Comparison of ENCODE assay signal across 8 cellular contexts in genomic region chr1:117656202-117656641, GRCh38. TPM values are rescaled to one million over a fixed set of nuclear protein-coding genes. Genes with fewer than 3 reads are reported as not detected.
DNase-seq lines count a peak whose midpoint lies in the region; ATAC-seq and TF ChIP-seq lines count a peak whose summit lies in the region.

No MANE protein-coding gene starts in this region.

- no peak for TF ChIP-seq EP300 in SK-N-SH (IDR thresholded peaks at IDR 0.05; ENCODE audit: borderline replicate concordance in 1 of 2, low read depth in 1 of 2, low read length in 1 of 2)

- H3K36me3 ChIP-seq in SK-N-SH (replicated peaks in 1 of 2; ENCODE audit: control insufficient read depth in 1 of 2, insufficient read depth in 2 of 2, low read length in 1 of 2): no peaks in the 10 kb centered on the region

- intact Hi-C loops in activated B cell treated with CpG ODN at 0.5 μM for 24 hours (cut with micrococcal nuclease): no loop called here

- DNase-seq in GM10248 (ENCODE audit: extremely low spot score) (peak; percentile 57), activated B cell treated with CpG ODN at 0.5 μM for 24 hours (peak; percentile 41), SK-N-SH (no peak), iPS-NIHi11 (ENCODE audit: low spot score) (no peak), DMS79 (lab: John Stamatoyannopoulos, UW) (no peak)
- peak; percentile 54 for DNase-seq in effector CD8-positive, alpha-beta T cell (lab: John Stamatoyannopoulos, UW)
- peak; percentile 34 to 63 for DNase-seq in stimulated activated CD8-positive, alpha-beta memory T cell treated with anti-CD3 and anti-CD28 coated beads, Interleukin-4, amount 100 ng/mL, for 4 hours (ENCODE audit: low read depth in 2 of 2, low spot score in 1 of 2)

- peak overlapping the region; percentile 29 for H3K4me3 Mint-ChIP-seq in activated B cell treated with CpG ODN at 0.5 μM for 24 hours

- H3K27me3 ChIP-seq in SK-N-SH (ENCODE audit: insufficient read depth): no peaks in the 10 kb centered on the region

- POLR2A ChIA-PET in GM10248 (lab: Yijun Ruan, JAX) (no interaction called here), activated B cell treated with CpG ODN at 0.5 μM for 24 hours (lab: Charles Lee) (interaction anchor here (0.6 to 38.9 kb wide), 6 partner anchors 8 to 65 kb away, joined by 4 to 1269 read pairs (median 24); partner anchors contain the start of gene TENT5C), SK-N-SH (lab: Yijun Ruan, JAX) (no interaction called here)

- CTCF ChIA-PET in GM10248 (lab: Yijun Ruan, JAX) (interaction anchor here (0.8 to 5.5 kb wide), 10 partner anchors 10 to 144 kb away, joined by 3 to 31 read pairs (median 4); no protein-coding TSS in a partner anchor), activated B cell treated with CpG ODN at 0.5 μM for 24 hours (lab: Charles Lee) (interaction anchor here (1.0 to 4.3 kb wide), 8 partner anchors 9 to 120 kb away, joined by 3 to 25 read pairs (median 6); no protein-coding TSS in a partner anchor), SK-N-SH (lab: Yijun Ruan, JAX) (interaction anchor here (1.7 kb wide), 1 partner anchor 98 kb away, joined by 6 read pairs; no protein-coding TSS in a partner anchor)

- no peak overlapping the region; the same call in 1 of the 2 replicates for H3K4me2 ChIP-seq in SK-N-SH

- H3K4me1 Mint-ChIP-seq in activated B cell treated with CpG ODN at 0.5 μM for 24 hours: peaks cover 97% of the 10 kb centered on the region

- H3K79me2 ChIP-seq in SK-N-SH (ENCODE audit: insufficient read depth): no peaks in the 10 kb centered on the region

- ATAC-seq in HG02798 (IDR thresholded peaks at IDR 0.05; ENCODE audit: poor library complexity, unreplicated experiment) (peak; percentile 54), activated B cell treated with CpG ODN at 0.5 μM for 24 hours (ENCODE audit: low read depth) (peak; percentile 38)

- TF ChIP-seq CTCF in GM10248 (IDR thresholded peaks at IDR 0.05; ENCODE audit: control extremely low read depth, extremely low read depth, low read depth, missing control alignments) (no peak), activated B cell treated with CpG ODN at 0.5 μM for 24 hours (IDR thresholded peaks at IDR 0.05) (no peak), SK-N-SH (IDR thresholded peaks at IDR 0.05) (no peak)

- H3K36me3 Mint-ChIP-seq in activated B cell treated with CpG ODN at 0.5 μM for 24 hours (ENCODE audit: low read depth): no peaks in the 10 kb centered on the region

- TF ChIP-seq RAD21 in SK-N-SH (IDR thresholded peaks at IDR 0.05; ENCODE audit: low read length): no peak

- H3K9me3 ChIP-seq in SK-N-SH: no peaks in the 10 kb centered on the region

- H3K9me2 ChIP-seq in SK-N-SH: no peaks in the 10 kb centered on the region

- H3K9me3 Mint-ChIP-seq in activated B cell treated with CpG ODN at 0.5 μM for 24 hours: no peaks in the 10 kb centered on the region

- H3K9ac ChIP-seq in SK-N-SH: no peak overlapping the region

- H3K27ac ChIP-seq in SK-N-SH (ENCODE audit: low read depth in 2 of 2, low read length in 1 of 2): no peak overlapping the region

- no peaks in the 10 kb centered on the region for H3K27me3 Mint-ChIP-seq in activated B cell treated with CpG ODN at 0.5 μM for 24 hours

- H3F3A ChIP-seq in SK-N-SH (replicated peaks; ENCODE audit: insufficient read depth): no peaks in the 10 kb centered on the region

- no peak overlapping the region for H3K4me3 ChIP-seq in SK-N-SH (ENCODE audit: low read depth in 2 of 2, low read length in 1 of 2)

- WGBS in SK-N-SH (ENCODE audit: low lambda C conversion rate): 84% methylated on average over 9 of the region's 10 CpGs

- H2AFZ ChIP-seq in SK-N-SH (ENCODE audit: low read depth): no peak overlapping the region

- no peaks in the 10 kb centered on the region for H4K20me1 ChIP-seq in SK-N-SH (ENCODE audit: insufficient read depth)

- peak overlapping the region; percentile 93 for H3K27ac Mint-ChIP-seq in activated B cell treated with CpG ODN at 0.5 μM for 24 hours

- H3K4me1 ChIP-seq in SK-N-SH (ENCODE audit: control insufficient read depth in 1 of 2, insufficient read depth in 2 of 2, low read depth in 1 of 2, low read length in 1 of 2): peaks cover 8 to 11% of the 10 kb centered on the region in 2 experiments; a peak in 2 of 4 replicates

TF ChIP-seq in SK-N-SH, 30 proteins besides CTCF, POLR2A, EP300 and RAD21:
- no peak for TF ChIP-seq MAX (IDR thresholded peaks at IDR 0.05; ENCODE audit: low read depth)
- no peak for TF ChIP-seq NFIC (IDR thresholded peaks at IDR 0.05; ENCODE audit: borderline replicate concordance)
- TF ChIP-seq TEAD4 (IDR thresholded peaks at IDR 0.05; ENCODE audit: borderline replicate concordance, insufficient read depth): no peak
- TF ChIP-seq RCOR1 (IDR thresholded peaks at IDR 0.05; ENCODE audit: low read length): no peak

RNA-seq across cellular contexts. Expression of gene TENT5C, which starts 50.4 kb away (rescaled TPM):
- total RNA-seq in activated B cell treated with CpG ODN at 0.5 μM for 24 hours: 56.2 and 59.3 TPM in 2 replicates
- polyA plus RNA-seq in SK-N-SH (2012; rRNA removed): 0.90 and 1.2 TPM in 2 replicates
- polyA plus RNA-seq in SK-N-SH (2012; cell fraction: cytosol; rRNA removed): 0.77 and 0.95 TPM in 2 replicates
- polyA plus RNA-seq in SK-N-SH (2012; cell fraction: nucleus; rRNA removed): 0.53 and 1.2 TPM in 2 replicates

Comparison
In these comparisons a context has a peak if more than half of its experiments do, and no peak if none do; other contexts are left out.
1. DNase-seq: peak in GM10248 (single experiment), activated B cell treated with CpG ODN at 0.5 μM for 24 hours (single experiment), effector CD8-positive, alpha-beta T cell (single experiment) and stimulated activated CD8-positive, alpha-beta memory T cell treated with anti-CD3 and anti-CD28 coated beads, Interleukin-4, amount 100 ng/mL, for 4 hours (2 of 2); none in SK-N-SH (single experiment), iPS-NIHi11 (single experiment) and DMS79 (single experiment).